ENCODE assay signal across 8 cellular contexts in the genomic region with DNA sequence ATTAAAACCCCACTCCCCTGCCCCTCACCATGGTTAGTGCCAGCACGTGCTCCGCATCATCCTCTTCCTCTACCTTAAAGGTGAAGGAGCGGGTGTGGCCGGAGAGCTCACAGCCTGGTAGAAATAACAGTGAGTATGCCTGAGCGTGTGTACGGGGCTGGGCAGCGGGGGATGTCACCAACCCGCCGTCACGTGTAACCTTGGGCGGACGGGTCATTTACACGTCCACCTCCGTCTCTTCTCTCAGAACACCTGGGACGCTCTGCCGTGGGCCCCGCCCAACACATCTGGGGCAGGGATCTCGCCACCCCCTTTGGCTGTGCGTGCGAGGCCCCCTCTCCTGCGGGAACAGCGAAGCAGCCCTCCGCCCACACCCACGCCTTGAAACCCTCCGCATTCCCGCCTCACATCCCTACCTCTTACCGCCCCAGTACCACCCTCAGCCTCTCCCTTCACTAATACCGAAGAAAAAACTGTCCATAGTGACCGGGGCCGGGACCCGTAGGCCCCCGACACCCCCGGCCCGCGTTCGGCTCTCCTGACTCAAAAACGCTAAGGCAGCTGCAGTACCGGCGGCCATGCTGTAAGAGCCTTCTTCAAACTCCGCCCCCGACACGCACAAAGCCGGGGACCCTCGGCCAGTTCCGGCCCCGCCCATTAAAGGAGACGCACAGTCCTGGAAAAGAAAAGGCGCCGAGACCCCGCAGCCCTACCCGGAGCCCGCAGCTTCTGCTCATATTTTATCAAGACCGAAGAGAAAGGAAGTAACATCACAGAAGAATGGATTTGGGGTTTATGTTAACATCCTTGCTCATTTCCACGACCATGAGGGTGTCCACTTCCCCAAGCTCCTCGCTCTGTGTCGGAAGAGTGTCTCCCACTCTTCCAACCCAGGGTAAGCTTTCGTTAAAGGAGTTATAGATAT. TPM values are rescaled to one million over a fixed set of nuclear protein-coding genes. Genes with fewer than 3 reads are reported as not detected.
DNase-seq lines count a peak whose midpoint lies in the region; ATAC-seq and TF ChIP-seq lines count a peak whose summit lies in the region.

A gene with protein sequence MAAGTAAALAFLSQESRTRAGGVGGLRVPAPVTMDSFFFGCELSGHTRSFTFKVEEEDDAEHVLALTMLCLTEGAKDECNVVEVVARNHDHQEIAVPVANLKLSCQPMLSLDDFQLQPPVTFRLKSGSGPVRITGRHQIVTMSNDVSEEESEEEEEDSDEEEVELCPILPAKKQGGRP (minus strand): TSS at position 636 of the 925 bp plus-strand sequence. CDS start 56 bp downstream, at position 580.

- H3K4me3 ChIP-seq in fibroblast of villous mesenchyme (ENCODE audit: low read depth, low read length) = peak within 1 kb of the TSS; percentile 88

- TF ChIP-seq CTCF in fibroblast of villous mesenchyme (IDR thresholded peaks at IDR 0.05; ENCODE audit: insufficient read depth, low read depth, low read length) (no peak), neural crest cell (conservative IDR thresholded peaks at IDR 0.05) (no peak)

- H3K9me3 Mint-ChIP-seq in neural crest cell = no peaks in the 10 kb centered on the region
- no peaks in the 10 kb centered on the region for H3K9me3 Mint-ChIP-seq in stimulated activated naive CD8-positive, alpha-beta T cell treated with anti-CD3 and anti-CD28 coated beads, Interleukin-15, amount 100 ng/mL, for 72 hours

- peak within 1 kb of the TSS; percentile 97 for H3K27ac Mint-ChIP-seq in neural crest cell (ENCODE audit: unreplicated experiment)
- peak within 1 kb of the TSS; percentile 99 to 100 for H3K27ac Mint-ChIP-seq in stimulated activated naive CD8-positive, alpha-beta T cell treated with anti-CD3 and anti-CD28 coated beads, Interleukin-15, amount 100 ng/mL, for 72 hours

- H3K27me3 Mint-ChIP-seq in neural crest cell (ENCODE audit: low read depth) = peaks cover 36% of the 10 kb centered on the region
- peaks cover 15% of the 10 kb centered on the region for H3K27me3 Mint-ChIP-seq in stimulated activated naive CD8-positive, alpha-beta T cell treated with anti-CD3 and anti-CD28 coated beads, Interleukin-15, amount 100 ng/mL, for 72 hours

- peaks cover 42% of the 10 kb centered on the region for H3K4me1 Mint-ChIP-seq in neural crest cell
- H3K4me1 Mint-ChIP-seq in stimulated activated naive CD8-positive, alpha-beta T cell treated with anti-CD3 and anti-CD28 coated beads, Interleukin-15, amount 100 ng/mL, for 72 hours = peaks cover 82% of the 10 kb centered on the region

- DNase-seq in COR-L47 (lab: John Stamatoyannopoulos, UW) (peak; percentile 53), KG1 (lab: John Stamatoyannopoulos, UW) (peak; percentile 88), SIG-M5 (lab: John Stamatoyannopoulos, UW) (peak; percentile 37), fibroblast of villous mesenchyme (ENCODE audit: low read depth) (peak; percentile 75), neural crest cell (ENCODE audit: low read depth, low spot score) (peak; percentile 80)
- DNase-seq in activated effector memory CD4-positive, alpha-beta T cell treated with Interleukin-2 at 50 U/mL for 16 hours = peak; percentile 72
- peak; percentile 78 to 86 for DNase-seq in stimulated activated naive CD8-positive, alpha-beta T cell treated with anti-CD3 and anti-CD28 coated beads, Interleukin-15, amount 100 ng/mL, for 72 hours

- peak within 1 kb of the TSS; percentile 97 for H3K4me3 Mint-ChIP-seq in neural crest cell
- H3K4me3 Mint-ChIP-seq in stimulated activated naive CD8-positive, alpha-beta T cell treated with anti-CD3 and anti-CD28 coated beads, Interleukin-15, amount 100 ng/mL, for 72 hours = peak within 1 kb of the TSS; percentile 99 to 100

- peak; percentile 57 for ATAC-seq in GM21381 (IDR thresholded peaks at IDR 0.05; ENCODE audit: unreplicated experiment)
- ATAC-seq in stimulated activated naive CD8-positive, alpha-beta T cell treated with anti-CD3 and anti-CD28 coated beads, Interleukin-15, amount 100 ng/mL, for 72 hours = peak; percentile 83

- H3K36me3 Mint-ChIP-seq in neural crest cell (ENCODE audit: low read depth) = peaks cover 11% of the 10 kb centered on the region

RNA-seq across cellular contexts. Expression of the gene that starts here (rescaled TPM):
- total RNA-seq in fibroblast of villous mesenchyme (63.5 and 94.7 TPM in 2 replicates), neural crest cell (63.2 and 64.8 TPM in 2 replicates)

Comparison
In these comparisons a context has a peak if more than half of its experiments do, and no peak if none do; other contexts are left out.
1. Peak in every context shown above with its lines: DNase-seq, ATAC-seq and H3K4me3 ChIP-seq.
2. DNase-seq: peak in every context shown above with its lines; median percentile 88 in KG1; 82 in stimulated activated naive CD8-positive, alpha-beta T cell treated with anti-CD3 and anti-CD28 coated beads, Interleukin-15, amount 100 ng/mL, for 72 hours; 80 in neural crest cell; 75 in fibroblast of villous mesenchyme; 72 in activated effector memory CD4-positive, alpha-beta T cell treated with Interleukin-2 at 50 U/mL for 16 hours; 53 in COR-L47; 37 in SIG-M5.